Comparison of ENCODE assay signal across 1 cellular context in the genomic region with DNA sequence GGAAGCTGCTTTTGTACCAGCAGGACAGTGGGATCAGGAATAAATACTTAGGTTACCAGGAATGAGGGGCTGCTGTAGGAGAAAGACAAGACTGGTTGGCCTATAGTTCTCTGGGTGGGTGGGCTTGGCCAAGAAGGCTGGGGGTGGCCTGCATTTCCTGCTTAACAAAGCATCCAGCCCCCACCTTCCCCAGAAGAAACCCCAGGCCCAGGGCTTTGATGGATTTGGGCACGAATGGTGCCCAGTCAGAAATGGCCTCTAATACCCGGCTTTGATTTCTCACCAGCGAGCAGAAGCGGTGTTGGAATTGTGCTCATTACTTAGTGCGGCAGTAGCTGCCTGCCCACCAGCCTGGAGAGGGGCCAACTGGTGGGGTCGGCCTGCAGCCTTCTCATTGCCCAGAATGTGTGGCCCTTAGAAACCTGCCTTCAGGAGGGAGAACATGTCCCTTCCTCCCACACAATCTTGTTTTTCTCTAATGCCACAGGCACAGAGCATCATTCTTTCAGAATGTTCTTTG.
TF ChIP-seq lines count a peak whose summit lies in the region.

No MANE protein-coding gene starts in this region.

TF ChIP-seq in IMR-90, 13 proteins besides CTCF, POLR2A, EP300 and RAD21 (continued from another document):
- TF ChIP-seq RCOR1 (IDR thresholded peaks at IDR 0.05; ENCODE audit: insufficient replicate concordance, low read length), result no peak
- TF ChIP-seq MXI1 (IDR thresholded peaks at IDR 0.05; ENCODE audit: borderline replicate concordance, low read depth, low read length), result no peak
- TF ChIP-seq MAFK (IDR thresholded peaks at IDR 0.05; ENCODE audit: low read depth, low read length), result no peak
